15 cellular contexts compared by ENCODE assay signal in the genomic region with DNA sequence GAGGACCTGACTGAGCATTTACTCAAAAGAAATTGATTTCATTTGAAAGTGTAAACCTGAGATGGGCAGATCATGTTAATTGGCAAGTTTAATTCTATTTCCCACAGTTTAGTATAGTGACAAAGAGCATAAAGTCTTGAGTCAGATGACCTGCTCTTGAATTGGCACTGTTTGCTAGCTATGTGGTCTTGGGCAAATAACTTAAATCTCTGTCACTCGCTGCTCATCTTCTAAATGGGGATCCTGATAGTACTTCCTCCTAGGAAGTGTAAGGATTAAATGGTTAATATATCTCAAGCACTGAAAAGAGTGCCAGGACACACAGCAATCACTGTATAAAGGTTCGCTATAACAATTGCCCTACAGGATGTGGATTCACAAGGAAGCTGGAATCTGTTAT.
"Had no signal": no experiment of that assay in that cellular context is flagged by ENCODE, and none has a peak within 500 bp of the region (broad histone marks: within the 10 kb centered on the region; RNA-seq: fewer than 3 reads in every experiment).

No MANE protein-coding gene starts in this region.

- H3K9me3 ChIP-seq: breast epithelium, mucosa of descending colon, stomach, vagina had no signal

- H3K36me3 ChIP-seq: breast epithelium, stomach, vagina had no signal

- H3K27me3 ChIP-seq: breast epithelium, stomach, vagina had no signal

- H3K4me1 ChIP-seq: breast epithelium had no signal

- H3K9me3 Mint-ChIP-seq: activated CD8-positive, alpha-beta T cell treated with anti-CD3 and anti-CD28 coated beads for 36 hours; activated naive CD8-positive, alpha-beta T cell treated with anti-CD3 and anti-CD28 coated beads, Interleukin-2, amount 10 ng/mL, durations not matched to agents 7 days and 5 days; activated T-cell treated with anti-CD3 and anti-CD28 coated beads, Interleukin-2, amount 50 U/mL, for 72 hours; natural killer cell treated with Interleukin-12 subunit alpha and Interleukin-12 subunit beta and Interleukin-15 and Interleukin-18, amount 100 ng/mL, for 72 hours; T-cell had no signal

- H3K27ac Mint-ChIP-seq: activated CD8-positive, alpha-beta T cell treated with anti-CD3 and anti-CD28 coated beads for 36 hours; activated naive CD8-positive, alpha-beta T cell treated with anti-CD3 and anti-CD28 coated beads, Interleukin-2, amount 10 ng/mL, durations not matched to agents 7 days and 5 days; activated T-cell treated with anti-CD3 and anti-CD28 coated beads, Interleukin-2, amount 50 U/mL, for 72 hours; natural killer cell treated with Interleukin-12 subunit alpha and Interleukin-12 subunit beta and Interleukin-15 and Interleukin-18, amount 100 ng/mL, for 72 hours; T-cell had no signal

- H3K4me3 ChIP-seq: breast epithelium, lung, mucosa of descending colon, stomach, vagina had no signal

- H3K4me3 Mint-ChIP-seq: activated CD8-positive, alpha-beta T cell treated with anti-CD3 and anti-CD28 coated beads for 36 hours; activated naive CD8-positive, alpha-beta T cell treated with anti-CD3 and anti-CD28 coated beads, Interleukin-2, amount 10 ng/mL, durations not matched to agents 7 days and 5 days; activated T-cell treated with anti-CD3 and anti-CD28 coated beads, Interleukin-2, amount 50 U/mL, for 72 hours; natural killer cell treated with Interleukin-12 subunit alpha and Interleukin-12 subunit beta and Interleukin-15 and Interleukin-18, amount 100 ng/mL, for 72 hours; T-cell had no signal

- H3K36me3 Mint-ChIP-seq: activated naive CD8-positive, alpha-beta T cell treated with anti-CD3 and anti-CD28 coated beads, Interleukin-2, amount 10 ng/mL, durations not matched to agents 7 days and 5 days; natural killer cell treated with Interleukin-12 subunit alpha and Interleukin-12 subunit beta and Interleukin-15 and Interleukin-18, amount 100 ng/mL, for 72 hours; T-cell had no signal

- H3K27ac ChIP-seq: breast epithelium, stomach, vagina had no signal

- DNase-seq: activated CD4-positive, alpha-beta T cell treated with anti-CD3 and anti-CD28 coated beads for 4 hours; activated CD8-positive, alpha-beta memory T cell treated with anti-CD3 and anti-CD28 coated beads, Interleukin-2, amount 50 U/mL, for 4 hours; activated CD8-positive, alpha-beta T cell treated with anti-CD3 and anti-CD28 coated beads for 36 hours; activated naive CD8-positive, alpha-beta T cell treated with anti-CD3 and anti-CD28 coated beads, Interleukin-2, amount 10 ng/mL, durations not matched to agents 7 days and 5 days; activated T-cell treated with anti-CD3 and anti-CD28 coated beads, Interleukin-2, amount 50 U/mL, for 72 hours; anterior cingulate cortex; left colon; mucosa of descending colon; stimulated activated CD4-positive, alpha-beta T cell treated with anti-CD3 and anti-CD28 coated beads, Interleukin-4, amount 100 ng/mL, for 24 hours; stomach; T-cell had no signal

- H3K4me1 Mint-ChIP-seq: activated naive CD8-positive, alpha-beta T cell treated with anti-CD3 and anti-CD28 coated beads, Interleukin-2, amount 10 ng/mL, durations not matched to agents 7 days and 5 days; T-cell had no signal
